Comparison of ENCODE assay signal across 9 cellular contexts in the genomic region with DNA sequence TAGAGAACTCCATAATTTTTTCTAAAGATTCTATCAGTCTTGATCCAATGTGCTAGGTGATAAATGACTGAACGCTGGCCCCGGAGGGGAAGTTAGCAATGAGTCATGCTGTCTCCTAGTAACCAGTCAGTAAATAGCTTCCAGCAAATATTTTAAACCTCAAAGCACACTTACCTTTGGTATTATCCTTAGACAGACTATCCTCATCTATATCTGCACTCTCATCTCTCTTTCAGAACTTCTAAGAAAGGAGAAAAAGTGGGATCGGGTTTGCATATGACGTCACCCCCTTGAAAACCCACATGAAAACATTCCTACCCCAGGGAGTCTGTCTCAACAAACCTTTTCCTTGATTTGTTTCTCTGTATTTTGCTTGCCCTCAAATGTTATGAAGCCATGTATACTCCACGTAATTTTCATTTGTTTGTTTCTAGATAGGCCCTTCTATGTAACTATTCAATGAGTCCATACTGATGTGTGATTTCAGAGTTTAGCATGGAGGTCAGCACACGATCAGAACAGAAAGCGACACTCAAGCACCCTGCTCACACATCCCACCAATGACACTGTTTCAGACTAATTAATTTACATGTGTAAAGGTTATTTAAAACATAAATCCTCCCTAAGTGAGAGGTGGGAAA.
DNase-seq lines count a peak whose midpoint lies in the region; ATAC-seq, FAIRE-seq and TF ChIP-seq lines count a peak whose summit lies in the region.
"Had no signal": no experiment of that assay in that cellular context is flagged by ENCODE, and none has a peak within 500 bp of the region (broad histone marks: within the 10 kb centered on the region; RNA-seq: fewer than 3 reads in every experiment).

No MANE protein-coding gene starts in this region.

- ATAC-seq in HG02588 (IDR thresholded peaks at IDR 0.05; ENCODE audit: unreplicated experiment): peak; percentile 75
- ATAC-seq: gastrocnemius medialis had no signal

- H3K4me1 ChIP-seq in keratinocyte (ENCODE audit: control insufficient read depth, extremely low read depth, insufficient read depth, low read length) (peaks cover 18% of the 10 kb centered on the region), stomach smooth muscle (ENCODE audit: control insufficient read depth, insufficient read depth, low read length) (peaks cover 10% of the 10 kb centered on the region)
- H3K4me1 ChIP-seq in effector memory CD4-positive, alpha-beta T cell (ENCODE audit: control insufficient read depth, insufficient read depth, low read length, poor library complexity, severe bottlenecking): no peaks in the 10 kb centered on the region

- H3K4me3 ChIP-seq in keratinocyte (ENCODE audit: control insufficient read depth in 2 of 3, extremely low read depth in 1 of 3, insufficient read depth in 2 of 3, low read depth in 1 of 3, low read length in 3 of 3): peak overlapping the region in 2 of 3 experiments; percentile 31 to 45
- peak overlapping the region; percentile 3 to 10 for H3K4me3 ChIP-seq in stomach smooth muscle (ENCODE audit: low read length in 2 of 2)
- H3K4me3 ChIP-seq in effector memory CD4-positive, alpha-beta T cell (ENCODE audit: insufficient read depth, low read depth, low read length, poor library complexity, severe bottlenecking): no peak overlapping the region
- H3K4me3 ChIP-seq: gastrocnemius medialis had no signal

- peak overlapping the region; percentile 65 for H3K9ac ChIP-seq in keratinocyte (ENCODE audit: control insufficient read depth, extremely low read depth, insufficient read depth, low read length)
- peak overlapping the region in 1 of 2 donors; percentile 58 for H3K9ac ChIP-seq in stomach smooth muscle (ENCODE audit: low read length in 2 of 2)

- peaks cover 3% of the 10 kb centered on the region for H3K4me1 Mint-ChIP-seq in activated naive CD4-positive, alpha-beta T cell treated with anti-CD3 and anti-CD28 coated beads for 36 hours (ENCODE audit: low read depth)
- no peaks in the 10 kb centered on the region for H3K4me1 Mint-ChIP-seq in activated naive CD4-positive, alpha-beta T cell treated with anti-CD3 and anti-CD28 coated beads, Interleukin-2, amount 10 ng/mL, durations not matched to agents 7 days and 5 days
- peaks cover 7% of the 10 kb centered on the region for H3K4me1 Mint-ChIP-seq in activated naive CD8-positive, alpha-beta T cell treated with anti-CD3 and anti-CD28 coated beads for 36 hours

- DNase-seq in activated naive CD4-positive, alpha-beta T cell treated with anti-CD3 and anti-CD28 coated beads for 36 hours: peak; percentile 62
- DNase-seq in activated naive CD4-positive, alpha-beta T cell treated with anti-CD3 and anti-CD28 coated beads, Interleukin-2, amount 10 ng/mL, durations not matched to agents 7 days and 5 days: no peak
- DNase-seq in NCI-H1417 treated with DMSO at 0.1 percent for 48 hours (lab: John Stamatoyannopoulos, UW) (peak; percentile 34), keratinocyte (ENCODE audit: low read depth, low spot score) (peak; percentile 77)
- DNase-seq in activated naive CD8-positive, alpha-beta T cell treated with anti-CD3 and anti-CD28 coated beads for 36 hours: peak; percentile 31
- no peak for DNase-seq in effector memory CD4-positive, alpha-beta T cell

- H3K9me1 ChIP-seq in keratinocyte (ENCODE audit: control insufficient read depth, extremely low read depth, insufficient read depth, low read length): no peaks in the 10 kb centered on the region

- H3K27ac ChIP-seq in keratinocyte (ENCODE audit: control insufficient read depth, insufficient read depth, low read length): peak overlapping the region; percentile 75
- peak overlapping the region; percentile 72 for H3K27ac ChIP-seq in stomach smooth muscle (ENCODE audit: low read length)
- no peak overlapping the region for H3K27ac ChIP-seq in effector memory CD4-positive, alpha-beta T cell (ENCODE audit: insufficient read depth, low read length, poor library complexity, severe bottlenecking)
- H3K27ac ChIP-seq: gastrocnemius medialis had no signal

- no peak for TF ChIP-seq CTCF in keratinocyte (optimal IDR thresholded peaks at IDR 0.05 in 1 of 3, IDR thresholded peaks at IDR 0.05 in 1 of 3, conservative IDR thresholded peaks at IDR 0.05 in 1 of 3; ENCODE audit: extremely low read depth in 1 of 3, insufficient read depth in 2 of 3, low read length in 3 of 3)

- no peak overlapping the region for H3K4me3 Mint-ChIP-seq in activated naive CD4-positive, alpha-beta T cell treated with anti-CD3 and anti-CD28 coated beads for 36 hours
- no peak overlapping the region for H3K4me3 Mint-ChIP-seq in activated naive CD4-positive, alpha-beta T cell treated with anti-CD3 and anti-CD28 coated beads, Interleukin-2, amount 10 ng/mL, durations not matched to agents 7 days and 5 days
- no peak overlapping the region for H3K4me3 Mint-ChIP-seq in activated naive CD8-positive, alpha-beta T cell treated with anti-CD3 and anti-CD28 coated beads for 36 hours

- FAIRE-seq in keratinocyte (lab: Jason Lieb, UNC): peak; percentile 79

- CTCF ChIA-PET in activated naive CD4-positive, alpha-beta T cell treated with anti-CD3 and anti-CD28 coated beads for 36 hours (lab: Charles Lee): no interaction called here
- CTCF ChIA-PET in activated naive CD4-positive, alpha-beta T cell treated with anti-CD3 and anti-CD28 coated beads, Interleukin-2, amount 10 ng/mL, durations not matched to agents 7 days and 5 days (lab: Charles Lee): no interaction called here

- H3K27me3 Mint-ChIP-seq in activated naive CD4-positive, alpha-beta T cell treated with anti-CD3 and anti-CD28 coated beads for 36 hours (ENCODE audit: low read depth): peaks cover 18% of the 10 kb centered on the region
- H3K27me3 Mint-ChIP-seq in activated naive CD4-positive, alpha-beta T cell treated with anti-CD3 and anti-CD28 coated beads, Interleukin-2, amount 10 ng/mL, durations not matched to agents 7 days and 5 days: no peaks in the 10 kb centered on the region
- peaks cover 15% of the 10 kb centered on the region for H3K27me3 Mint-ChIP-seq in activated naive CD8-positive, alpha-beta T cell treated with anti-CD3 and anti-CD28 coated beads for 36 hours

- peak overlapping the region; percentile 76 for H3K4me2 ChIP-seq in keratinocyte (ENCODE audit: control insufficient read depth, extremely low read depth, insufficient read depth, low read depth, low read length)

- H3K27ac Mint-ChIP-seq in activated naive CD4-positive, alpha-beta T cell treated with anti-CD3 and anti-CD28 coated beads for 36 hours: no peak overlapping the region
- no peak overlapping the region for H3K27ac Mint-ChIP-seq in activated naive CD4-positive, alpha-beta T cell treated with anti-CD3 and anti-CD28 coated beads, Interleukin-2, amount 10 ng/mL, durations not matched to agents 7 days and 5 days
- no peak overlapping the region for H3K27ac Mint-ChIP-seq in activated naive CD8-positive, alpha-beta T cell treated with anti-CD3 and anti-CD28 coated beads for 36 hours

- intact Hi-C loops in activated naive CD4-positive, alpha-beta T cell treated with anti-CD3 and anti-CD28 coated beads for 36 hours (cut with micrococcal nuclease): loop anchor here (10.0 kb wide), 1 partner anchor 175 kb away; the partner anchor contains the start of gene NRP1

- no peaks in the 10 kb centered on the region for H3K36me3 Mint-ChIP-seq in activated naive CD4-positive, alpha-beta T cell treated with anti-CD3 and anti-CD28 coated beads for 36 hours (ENCODE audit: low read depth)
- no peaks in the 10 kb centered on the region for H3K36me3 Mint-ChIP-seq in activated naive CD4-positive, alpha-beta T cell treated with anti-CD3 and anti-CD28 coated beads, Interleukin-2, amount 10 ng/mL, durations not matched to agents 7 days and 5 days
- H3K36me3 Mint-ChIP-seq in activated naive CD8-positive, alpha-beta T cell treated with anti-CD3 and anti-CD28 coated beads for 36 hours: no peaks in the 10 kb centered on the region

- no peaks in the 10 kb centered on the region for H3K79me2 ChIP-seq in keratinocyte (ENCODE audit: control insufficient read depth, insufficient read depth, low read length)

- H3K9me3 ChIP-seq in keratinocyte (ENCODE audit: control insufficient read depth, low read depth, low read length) (no peaks in the 10 kb centered on the region), stomach smooth muscle (ENCODE audit: control insufficient read depth in 2 of 2, low read length in 2 of 2) (no peaks in the 10 kb centered on the region)
- H3K9me3 ChIP-seq in effector memory CD4-positive, alpha-beta T cell (ENCODE audit: control insufficient read depth, low read length): no peaks in the 10 kb centered on the region
- H3K9me3 ChIP-seq: gastrocnemius medialis had no signal

- H3K36me3 ChIP-seq in keratinocyte (ENCODE audit: control insufficient read depth in 2 of 2, extremely low read depth in 1 of 2, insufficient read depth in 2 of 2, low read length in 2 of 2) (no peaks in the 10 kb centered on the region), stomach smooth muscle (ENCODE audit: control insufficient read depth in 2 of 2, insufficient read depth in 2 of 2, low read length in 2 of 2) (no peaks in the 10 kb centered on the region)
- H3K36me3 ChIP-seq in effector memory CD4-positive, alpha-beta T cell (ENCODE audit: control insufficient read depth, insufficient read depth, low read length): no peaks in the 10 kb centered on the region
- H3K36me3 ChIP-seq: gastrocnemius medialis had no signal

- H2AFZ ChIP-seq in keratinocyte (ENCODE audit: control insufficient read depth, low read length): peak overlapping the region; percentile 56

- dilution Hi-C loops in keratinocyte (cut with MboI; ENCODE audit: extremely low pct_ligation_motif_present, low sequenced_read_pairs): no loop called here

- H4K20me1 ChIP-seq in keratinocyte (ENCODE audit: control insufficient read depth, extremely low read depth, insufficient read depth, low read length): no peaks in the 10 kb centered on the region

- no peaks in the 10 kb centered on the region for H3K27me3 ChIP-seq in keratinocyte (ENCODE audit: control insufficient read depth, extremely low read depth, insufficient read depth, low read length)
- H3K27me3 ChIP-seq in stomach smooth muscle (ENCODE audit: control insufficient read depth in 1 of 2, insufficient read depth in 2 of 2, low read length in 2 of 2): no peaks in the 10 kb centered on the region
- no peaks in the 10 kb centered on the region for H3K27me3 ChIP-seq in effector memory CD4-positive, alpha-beta T cell (replicated peaks; ENCODE audit: control insufficient read depth, insufficient read depth, low read length, poor library complexity, severe bottlenecking)
- H3K27me3 ChIP-seq: gastrocnemius medialis had no signal

- no peaks in the 10 kb centered on the region for H3K9me3 Mint-ChIP-seq in activated naive CD4-positive, alpha-beta T cell treated with anti-CD3 and anti-CD28 coated beads for 36 hours
- H3K9me3 Mint-ChIP-seq in activated naive CD4-positive, alpha-beta T cell treated with anti-CD3 and anti-CD28 coated beads, Interleukin-2, amount 10 ng/mL, durations not matched to agents 7 days and 5 days: no peaks in the 10 kb centered on the region
- H3K9me3 Mint-ChIP-seq in activated naive CD8-positive, alpha-beta T cell treated with anti-CD3 and anti-CD28 coated beads for 36 hours: no peaks in the 10 kb centered on the region

Comparison
In these comparisons a context has a peak if more than half of its experiments do, and no peak if none do; other contexts are left out.
1. DNase-seq: peak in activated naive CD4-positive, alpha-beta T cell treated with anti-CD3 and anti-CD28 coated beads for 36 hours (single experiment), NCI-H1417 treated with DMSO at 0.1 percent for 48 hours (single experiment), activated naive CD8-positive, alpha-beta T cell treated with anti-CD3 and anti-CD28 coated beads for 36 hours (single experiment) and keratinocyte (single experiment); none in activated naive CD4-positive, alpha-beta T cell treated with anti-CD3 and anti-CD28 coated beads, Interleukin-2, amount 10 ng/mL, durations not matched to agents 7 days and 5 days (single experiment) and effector memory CD4-positive, alpha-beta T cell (0 of 3).